Comparison of ENCODE assay signal across 1 cellular context in the genomic region with DNA sequence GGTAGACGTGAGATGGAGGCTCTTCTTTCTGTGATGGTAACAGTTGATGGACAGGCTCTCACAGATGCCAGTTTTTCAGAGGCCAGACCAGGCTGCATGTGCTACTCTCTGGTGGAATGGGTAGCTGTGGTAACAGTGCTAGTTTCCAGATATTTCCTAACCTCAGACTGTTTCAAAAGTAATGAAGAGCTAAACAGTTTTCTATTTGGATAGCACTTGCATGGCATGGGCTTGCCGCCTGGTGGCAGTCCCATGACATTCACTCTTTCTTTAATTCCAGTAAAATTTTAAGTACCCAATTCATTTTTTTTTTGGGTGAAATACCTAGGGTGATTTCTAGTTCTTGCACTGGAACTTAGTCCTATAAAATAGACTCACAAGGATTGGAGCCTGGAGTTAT.
TF ChIP-seq lines count a peak whose summit lies in the region.

No MANE protein-coding gene starts in this region.

TF ChIP-seq in GM23338, 12 proteins besides CTCF, POLR2A, EP300 and RAD21 (continued from another document):
- TF ChIP-seq CREB1 (CRISPR knock-in tag; IDR thresholded peaks at IDR 0.05; ENCODE audit: low read depth) (no peak), POLR2AphosphoS5 (IDR thresholded peaks at IDR 0.05; ENCODE audit: low read depth) (no peak), NANOG (IDR thresholded peaks at IDR 0.05; ENCODE audit: borderline replicate concordance) (no peak), EZH2 (IDR thresholded peaks at IDR 0.05; ENCODE audit: low read depth, unreplicated experiment) (no peak), ZNF331 (CRISPR knock-in tag; IDR thresholded peaks at IDR 0.05; ENCODE audit: low read depth) (no peak)
- TF ChIP-seq, protein P1, sequence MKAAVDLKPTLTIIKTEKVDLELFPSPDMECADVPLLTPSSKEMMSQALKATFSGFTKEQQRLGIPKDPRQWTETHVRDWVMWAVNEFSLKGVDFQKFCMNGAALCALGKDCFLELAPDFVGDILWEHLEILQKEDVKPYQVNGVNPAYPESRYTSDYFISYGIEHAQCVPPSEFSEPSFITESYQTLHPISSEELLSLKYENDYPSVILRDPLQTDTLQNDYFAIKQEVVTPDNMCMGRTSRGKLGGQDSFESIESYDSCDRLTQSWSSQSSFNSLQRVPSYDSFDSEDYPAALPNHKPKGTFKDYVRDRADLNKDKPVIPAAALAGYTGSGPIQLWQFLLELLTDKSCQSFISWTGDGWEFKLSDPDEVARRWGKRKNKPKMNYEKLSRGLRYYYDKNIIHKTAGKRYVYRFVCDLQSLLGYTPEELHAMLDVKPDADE (IDR thresholded peaks at IDR 0.05) = no peak
- TF ChIP-seq, protein P2, sequence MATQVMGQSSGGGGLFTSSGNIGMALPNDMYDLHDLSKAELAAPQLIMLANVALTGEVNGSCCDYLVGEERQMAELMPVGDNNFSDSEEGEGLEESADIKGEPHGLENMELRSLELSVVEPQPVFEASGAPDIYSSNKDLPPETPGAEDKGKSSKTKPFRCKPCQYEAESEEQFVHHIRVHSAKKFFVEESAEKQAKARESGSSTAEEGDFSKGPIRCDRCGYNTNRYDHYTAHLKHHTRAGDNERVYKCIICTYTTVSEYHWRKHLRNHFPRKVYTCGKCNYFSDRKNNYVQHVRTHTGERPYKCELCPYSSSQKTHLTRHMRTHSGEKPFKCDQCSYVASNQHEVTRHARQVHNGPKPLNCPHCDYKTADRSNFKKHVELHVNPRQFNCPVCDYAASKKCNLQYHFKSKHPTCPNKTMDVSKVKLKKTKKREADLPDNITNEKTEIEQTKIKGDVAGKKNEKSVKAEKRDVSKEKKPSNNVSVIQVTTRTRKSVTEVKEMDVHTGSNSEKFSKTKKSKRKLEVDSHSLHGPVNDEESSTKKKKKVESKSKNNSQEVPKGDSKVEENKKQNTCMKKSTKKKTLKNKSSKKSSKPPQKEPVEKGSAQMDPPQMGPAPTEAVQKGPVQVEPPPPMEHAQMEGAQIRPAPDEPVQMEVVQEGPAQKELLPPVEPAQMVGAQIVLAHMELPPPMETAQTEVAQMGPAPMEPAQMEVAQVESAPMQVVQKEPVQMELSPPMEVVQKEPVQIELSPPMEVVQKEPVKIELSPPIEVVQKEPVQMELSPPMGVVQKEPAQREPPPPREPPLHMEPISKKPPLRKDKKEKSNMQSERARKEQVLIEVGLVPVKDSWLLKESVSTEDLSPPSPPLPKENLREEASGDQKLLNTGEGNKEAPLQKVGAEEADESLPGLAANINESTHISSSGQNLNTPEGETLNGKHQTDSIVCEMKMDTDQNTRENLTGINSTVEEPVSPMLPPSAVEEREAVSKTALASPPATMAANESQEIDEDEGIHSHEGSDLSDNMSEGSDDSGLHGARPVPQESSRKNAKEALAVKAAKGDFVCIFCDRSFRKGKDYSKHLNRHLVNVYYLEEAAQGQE (IDR thresholded peaks at IDR 0.05; ENCODE audit: unreplicated experiment) = no peak
